Comparison of ENCODE assay signal across 8 cellular contexts in genomic region chr5:41270423-41271251, GRCh38. TPM values are rescaled to one million over a fixed set of nuclear protein-coding genes. Genes with fewer than 3 reads are reported as not detected.
DNase-seq lines count a peak whose midpoint lies in the region; ATAC-seq, FAIRE-seq and TF ChIP-seq lines count a peak whose summit lies in the region.

No MANE protein-coding gene starts in this region.

- H3K9ac ChIP-seq in trophoblast cell (ENCODE audit: low read length) = no peak overlapping the region

- CTCF ChIA-PET in GM10248 (lab: Yijun Ruan, JAX) = interaction anchor here (0.6 to 2.7 kb wide), 14 partner anchors 9 to 1497 kb away, joined by 3 to 8 read pairs (median 4); no protein-coding TSS in a partner anchor

- ATAC-seq in GM21528 (IDR thresholded peaks at IDR 0.05; ENCODE audit: low FRiP score, unreplicated experiment) = peak; percentile 77

- H3K14ac ChIP-seq in trophoblast cell (ENCODE audit: low read length) = no peak overlapping the region

- POLR2A ChIA-PET in GM10248 (lab: Yijun Ruan, JAX) = no interaction called here

- H2AFZ ChIP-seq in trophoblast cell (ENCODE audit: insufficient read depth, low read length, poor library complexity) = no peak overlapping the region

- H3K4ac ChIP-seq in trophoblast cell (ENCODE audit: low read depth, low read length) = no peak overlapping the region

- no peak overlapping the region for H3K27ac ChIP-seq in trophoblast cell (ENCODE audit: low read depth, low read length)

- no peak overlapping the region for H2BK120ac ChIP-seq in trophoblast cell (ENCODE audit: insufficient read depth, low read length, poor library complexity)

- H2AK5ac ChIP-seq in trophoblast cell (ENCODE audit: low read length) = no peak overlapping the region

- H4K91ac ChIP-seq in trophoblast cell (ENCODE audit: low read depth, low read length) = no peak overlapping the region

- no peaks in the 10 kb centered on the region for H3K36me3 ChIP-seq in trophoblast cell (ENCODE audit: control insufficient read depth in 1 of 2, insufficient read depth in 2 of 2, low read length in 2 of 2)

- H3K4me1 ChIP-seq in trophoblast cell (ENCODE audit: control insufficient read depth in 1 of 2, insufficient read depth in 2 of 2, low read length in 2 of 2) = no peaks in the 10 kb centered on the region

- DNase-seq in GM10248 (ENCODE audit: extremely low spot score) = peak; percentile 21
- peak; percentile 28 for DNase-seq in KBM-7
- peak; percentile 32 for DNase-seq in SKM-1 treated with dmso at 0.1 percent for 144 hours (lab: John Stamatoyannopoulos, UW; ENCODE audit: unreplicated experiment)
- peak; percentile 6 to 22 for DNase-seq in frontal cortex (ENCODE audit: low spot score in 2 of 2)
- DNase-seq in trophoblast cell = peak; percentile 11 to 78
- DNase-seq in NCI-H187 (lab: John Stamatoyannopoulos, UW) = no peak
- DNase-seq in stimulated activated CD4-positive, alpha-beta T cell treated with anti-CD3 and anti-CD28 coated beads, Interleukin-4, amount 100 ng/mL, for 1 hour = no peak

- no peak overlapping the region for H3K18ac ChIP-seq in trophoblast cell (ENCODE audit: low read length)

- peak; percentile 66 for TF ChIP-seq CTCF in GM10248 (IDR thresholded peaks at IDR 0.05; ENCODE audit: control extremely low read depth, extremely low read depth, low read depth, missing control alignments)

- H2BK5ac ChIP-seq in trophoblast cell (ENCODE audit: low read depth, low read length, poor library complexity) = no peak overlapping the region

- no peaks in the 10 kb centered on the region for H3K79me2 ChIP-seq in trophoblast cell (ENCODE audit: control insufficient read depth, insufficient read depth, low read length, poor library complexity)

- no peak overlapping the region for H4K12ac ChIP-seq in trophoblast cell (ENCODE audit: low read depth, low read length)

- H2BK12ac ChIP-seq in trophoblast cell (ENCODE audit: low read length) = no peak overlapping the region

- in situ Hi-C loops in KBM-7 (cut with MboI; ENCODE audit: low pct_unique_long_range_greater_than_20kb, low sequenced_read_pairs) = no loop called here

- H3K79me1 ChIP-seq in trophoblast cell (ENCODE audit: low read length) = no peaks in the 10 kb centered on the region

- no CpG with 5 or more reads among the region's 2 CpGs for WGBS in trophoblast cell (ENCODE audit: extremely low coverage, insufficient coverage, insufficient read length)

- H3K9me3 ChIP-seq in trophoblast cell (ENCODE audit: insufficient read depth, low read depth, low read length) = no peaks in the 10 kb centered on the region

- no peak overlapping the region for H4K8ac ChIP-seq in trophoblast cell (ENCODE audit: low read depth, low read length)

- H3K4me3 ChIP-seq in trophoblast cell (ENCODE audit: low read depth, low read length) = no peak overlapping the region

- no peaks in the 10 kb centered on the region for H3K27me3 ChIP-seq in trophoblast cell (ENCODE audit: insufficient read depth, low read length)

- H3K23ac ChIP-seq in trophoblast cell (ENCODE audit: low read length) = no peak overlapping the region

- FAIRE-seq in frontal cortex (lab: Jason Lieb, UNC) = peak; percentile 57

- no peak overlapping the region for H3K4me2 ChIP-seq in trophoblast cell (ENCODE audit: low read length)

RNA-seq across cellular contexts. Expression of gene C6, which starts 57.3 kb away (rescaled TPM):
- 0.41 TPM for total RNA-seq in frontal cortex
- polyA plus RNA-seq in trophoblast cell (2013) = 0.04 TPM in 1 of 2 replicates, not detected in the other

Comparison
In these comparisons a context has a peak if more than half of its experiments do, and no peak if none do; other contexts are left out.
1. DNase-seq: peak in GM10248 (single experiment), KBM-7 (single experiment), SKM-1 treated with dmso at 0.1 percent for 144 hours (single experiment), frontal cortex (2 of 2) and trophoblast cell (2 of 2); none in NCI-H187 (0 of 2) and stimulated activated CD4-positive, alpha-beta T cell treated with anti-CD3 and anti-CD28 coated beads, Interleukin-4, amount 100 ng/mL, for 1 hour (single experiment).